In the genomic region with DNA sequence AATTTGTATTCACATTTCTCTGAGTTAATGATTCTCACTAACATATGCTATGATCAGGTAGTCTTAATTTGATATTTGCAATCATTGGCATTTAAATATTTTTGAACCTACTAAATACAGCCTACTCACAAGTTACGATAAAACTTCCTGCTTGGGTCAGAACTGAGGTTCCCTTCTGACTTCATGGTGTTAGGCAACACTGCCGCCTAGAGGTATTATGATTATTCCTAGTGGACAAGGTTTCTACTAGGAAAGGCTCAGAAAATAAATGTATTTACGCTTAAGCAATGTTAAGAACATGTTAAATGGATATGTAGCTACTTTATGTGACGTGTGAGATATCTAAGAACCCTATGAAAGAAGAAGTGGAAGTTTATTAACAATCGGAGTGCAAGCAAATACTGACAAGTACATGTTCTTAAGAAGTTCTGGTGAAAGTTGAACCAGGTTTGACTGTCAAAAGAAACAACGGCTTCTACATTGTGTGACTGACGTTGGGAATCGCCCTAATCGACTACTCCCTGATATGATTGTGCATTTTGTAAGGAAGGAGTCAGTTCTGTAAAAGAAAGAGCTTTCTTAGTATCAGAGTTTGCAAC, we compare ENCODE assay signal across 8 cellular contexts.
DNase-seq lines count a peak whose midpoint lies in the region; ATAC-seq and TF ChIP-seq lines count a peak whose summit lies in the region.

No MANE protein-coding gene starts in this region.

- H3K4me3 ChIP-seq in CD8-positive, alpha-beta T cell (ENCODE audit: low read depth, low read length) = no peak overlapping the region

- intact Hi-C loops in CD8-positive, alpha-beta T cell (cut with DNase I, micrococcal nuclease) = loop anchor here in 1 of 2 experiments (5.0 kb wide), 1 partner anchor 1070 kb away; no protein-coding TSS in a partner anchor

- H3K27ac Mint-ChIP-seq in CD8-positive, alpha-beta T cell = no peak overlapping the region
- no peak overlapping the region for H3K27ac Mint-ChIP-seq in stimulated activated naive B cell treated with anti-CD40 and anti-IgM and Interleukin-4, amounts not matched to agents 10 μg/mL and 1 μg/mL and 100 μg/mL, for 72 hours

- no peak overlapping the region for H3K4me3 Mint-ChIP-seq in CD8-positive, alpha-beta T cell
- no peak overlapping the region for H3K4me3 Mint-ChIP-seq in stimulated activated naive B cell treated with anti-CD40 and anti-IgM and Interleukin-4, amounts not matched to agents 10 μg/mL and 1 μg/mL and 100 μg/mL, for 72 hours

- POLR2A ChIA-PET in CD8-positive, alpha-beta T cell (lab: Charles Lee) = no interaction called here

- no peaks in the 10 kb centered on the region for H3K36me3 Mint-ChIP-seq in CD8-positive, alpha-beta T cell
- H3K36me3 Mint-ChIP-seq in stimulated activated naive B cell treated with anti-CD40 and anti-IgM and Interleukin-4, amounts not matched to agents 10 μg/mL and 1 μg/mL and 100 μg/mL, for 72 hours = no peaks in the 10 kb centered on the region

- TF ChIP-seq CTCF in CD8-positive, alpha-beta T cell (IDR thresholded peaks at IDR 0.05) = peak; percentile 34

- no peak overlapping the region for H3K27ac ChIP-seq in CD8-positive, alpha-beta T cell (ENCODE audit: low read depth, low read length)

- no peaks in the 10 kb centered on the region for H3K36me3 ChIP-seq in CD8-positive, alpha-beta T cell (ENCODE audit: insufficient read depth, low read length)

- DNase-seq in CD8-positive, alpha-beta T cell = peak in 1 of 7 experiments; percentile 26
- DNase-seq in NCI-H1417 treated with DMSO at 0.1 percent for 48 hours (lab: John Stamatoyannopoulos, UW) (peak; percentile 6), UCSD-AML1 (lab: John Stamatoyannopoulos, UW; ENCODE audit: unreplicated experiment) (peak; percentile 2), iPS-NIHi11 (ENCODE audit: low spot score) (peak; percentile 37), middle frontal gyrus (ENCODE audit: extremely low spot score, low spot score) (no peak)
- DNase-seq in stimulated activated naive B cell treated with anti-CD40 and anti-IgM and Interleukin-4, amounts not matched to agents 10 μg/mL and 1 μg/mL and 100 μg/mL, for 72 hours = no peak

- no peak for ATAC-seq in CD8-positive, alpha-beta T cell
- ATAC-seq in GM19452 (IDR thresholded peaks at IDR 0.05; ENCODE audit: unreplicated experiment) (peak; percentile 65), HG03469 (IDR thresholded peaks at IDR 0.05; ENCODE audit: unreplicated experiment) (no peak)
- peak; percentile 84 to 85 for ATAC-seq in stimulated activated naive B cell treated with anti-CD40 and anti-IgM and Interleukin-4, amounts not matched to agents 10 μg/mL and 1 μg/mL and 100 μg/mL, for 72 hours (replicated peaks)

- CTCF ChIA-PET in CD8-positive, alpha-beta T cell (lab: Charles Lee) = interaction anchor here (0.6 kb wide), 1 partner anchor 118 kb away, joined by 3 read pairs; no protein-coding TSS in a partner anchor

- no peaks in the 10 kb centered on the region for H3K9me3 ChIP-seq in CD8-positive, alpha-beta T cell (ENCODE audit: low read length)

- no peaks in the 10 kb centered on the region for H3K4me1 Mint-ChIP-seq in CD8-positive, alpha-beta T cell (ENCODE audit: low read depth)
- H3K4me1 Mint-ChIP-seq in stimulated activated naive B cell treated with anti-CD40 and anti-IgM and Interleukin-4, amounts not matched to agents 10 μg/mL and 1 μg/mL and 100 μg/mL, for 72 hours = peaks cover 0 to 1% of the 10 kb centered on the region in 2 donors

- H3K27me3 ChIP-seq in CD8-positive, alpha-beta T cell (ENCODE audit: insufficient read depth, low read length) = no peaks in the 10 kb centered on the region

- no peaks in the 10 kb centered on the region for H3K27me3 Mint-ChIP-seq in CD8-positive, alpha-beta T cell (ENCODE audit: low read depth)
- H3K27me3 Mint-ChIP-seq in stimulated activated naive B cell treated with anti-CD40 and anti-IgM and Interleukin-4, amounts not matched to agents 10 μg/mL and 1 μg/mL and 100 μg/mL, for 72 hours = no peaks in the 10 kb centered on the region

- H3K4me1 ChIP-seq in CD8-positive, alpha-beta T cell (ENCODE audit: insufficient read depth, low read length) = no peaks in the 10 kb centered on the region

- H3K9me3 Mint-ChIP-seq in CD8-positive, alpha-beta T cell = no peaks in the 10 kb centered on the region
- H3K9me3 Mint-ChIP-seq in stimulated activated naive B cell treated with anti-CD40 and anti-IgM and Interleukin-4, amounts not matched to agents 10 μg/mL and 1 μg/mL and 100 μg/mL, for 72 hours = no peaks in the 10 kb centered on the region

Comparison
In these comparisons a context has a peak if more than half of its experiments do, and no peak if none do; other contexts are left out.
1. ATAC-seq: peak in GM19452 (single experiment) and stimulated activated naive B cell treated with anti-CD40 and anti-IgM and Interleukin-4, amounts not matched to agents 10 μg/mL and 1 μg/mL and 100 μg/mL, for 72 hours (2 of 2); none in CD8-positive, alpha-beta T cell (single experiment) and HG03469 (single experiment).
2. DNase-seq: peak in NCI-H1417 treated with DMSO at 0.1 percent for 48 hours (single experiment), UCSD-AML1 (single experiment) and iPS-NIHi11 (single experiment); none in stimulated activated naive B cell treated with anti-CD40 and anti-IgM and Interleukin-4, amounts not matched to agents 10 μg/mL and 1 μg/mL and 100 μg/mL, for 72 hours (single experiment) and middle frontal gyrus (single experiment).